ENCODE assay signal across 2 cellular contexts in genomic region chr10:117420768-117421167, GRCh38.
TF ChIP-seq lines count a peak whose summit lies in the region.

No MANE protein-coding gene starts in this region.

TF ChIP-seq in HepG2, 621 proteins besides CTCF, POLR2A, EP300 and RAD21:
- TF ChIP-seq ZNF337 (CRISPR knock-in tag; IDR thresholded peaks at IDR 0.05; ENCODE audit: borderline replicate concordance, low read depth) = 0 out of 2 replicates have a peak, but pooled peaks have one; percentile 35
- no peak for TF ChIP-seq ATF6 (CRISPR knock-in tag; conservative IDR thresholded peaks at IDR 0.05)

TF ChIP-seq in H1, 55 proteins besides CTCF, POLR2A, EP300 and RAD21:
- TF ChIP-seq GTF2F1 (IDR thresholded peaks at IDR 0.05; ENCODE audit: borderline replicate concordance, low read depth, low read length) (no peak), CHD7 (IDR thresholded peaks at IDR 0.05; ENCODE audit: insufficient replicate concordance, low read length) (no peak), ZNF274 (IDR thresholded peaks at IDR 0.05; ENCODE audit: borderline replicate concordance, extremely low read depth, low read length) (no peak), PHF8 (conservative IDR thresholded peaks at IDR 0.05; ENCODE audit: low read depth, low read length) (no peak), TCF12 (IDR thresholded peaks at IDR 0.05; ENCODE audit: low read depth, low read length) (no peak), RXRA (IDR thresholded peaks at IDR 0.05; ENCODE audit: insufficient read depth, low read depth, low read length) (no peak), POLR2AphosphoS5 (IDR thresholded peaks at IDR 0.05; ENCODE audit: low read depth, low read length) (no peak), SIN3A (conservative IDR thresholded peaks at IDR 0.05 in 1 of 2, IDR thresholded peaks at IDR 0.05 in 1 of 2; ENCODE audit: low read depth in 1 of 2, low read length in 2 of 2) (no peak), KDM4A (IDR thresholded peaks at IDR 0.05; ENCODE audit: low read depth, low read length, severe bottlenecking) (no peak), CBX5 (IDR thresholded peaks at IDR 0.05; ENCODE audit: low read depth, low read length) (no peak)
